ENCODE assay signal across 9 cellular contexts in the genomic region with DNA sequence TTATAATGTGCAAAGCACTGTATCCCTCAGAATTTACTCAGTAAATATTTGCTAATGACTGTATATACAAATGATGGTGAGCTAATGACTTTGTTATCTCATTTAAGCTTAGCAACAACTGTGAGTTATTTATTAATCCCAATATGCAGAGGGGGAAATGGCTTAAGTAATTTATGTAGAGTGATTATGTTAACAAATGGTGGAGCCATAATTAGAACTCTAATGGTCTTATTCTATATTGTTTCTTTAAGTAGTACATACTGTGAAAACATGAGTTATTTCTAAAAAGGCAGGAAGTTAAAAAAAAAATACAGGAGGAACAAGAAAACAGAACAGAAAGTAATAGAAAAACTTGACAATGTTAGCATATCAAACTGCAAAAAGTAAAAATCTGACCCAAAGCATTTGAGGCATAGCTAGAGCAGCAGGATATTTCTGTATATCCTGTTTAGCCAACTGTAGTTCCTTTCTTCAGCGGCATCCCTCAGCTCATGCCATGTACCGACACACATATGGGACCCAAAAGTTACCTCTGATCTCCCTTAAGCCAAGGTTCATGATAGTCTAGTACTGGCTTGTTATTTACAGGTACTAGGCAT.
DNase-seq lines count a peak whose midpoint lies in the region; ATAC-seq and TF ChIP-seq lines count a peak whose summit lies in the region.
"Had no signal": no experiment of that assay in that cellular context is flagged by ENCODE, and none has a peak within 500 bp of the region (broad histone marks: within the 10 kb centered on the region; RNA-seq: fewer than 3 reads in every experiment).

No MANE protein-coding gene starts in this region.

- H3K27ac ChIP-seq in 22Rv1 (0 out of 2 replicates have a peak overlapping the region, but pooled peaks have one; percentile 26), upper lobe of left lung (peak overlapping the region in 3 of 4 donors; percentile 44 to 69 (median 59)), breast epithelium (no peak overlapping the region)

- TF ChIP-seq CTCF in 22Rv1 (IDR thresholded peaks at IDR 0.05) = no peak
- no peak for TF ChIP-seq CTCF in upper lobe of left lung (IDR thresholded peaks at IDR 0.05)
- TF ChIP-seq CTCF in breast epithelium (IDR thresholded peaks at IDR 0.05) = no peak

- no peaks in the 10 kb centered on the region for H3K36me3 ChIP-seq in upper lobe of left lung
- no peaks in the 10 kb centered on the region for H3K36me3 ChIP-seq in breast epithelium

- H3K9me3 ChIP-seq in upper lobe of left lung (no peaks in the 10 kb centered on the region), breast epithelium (no peaks in the 10 kb centered on the region)

- H3K27me3 Mint-ChIP-seq in activated naive CD8-positive, alpha-beta T cell treated with anti-CD3 and anti-CD28 coated beads, Interleukin-2, amount 10 ng/mL, durations not matched to agents 7 days and 5 days = no peaks in the 10 kb centered on the region

- peak; percentile 70 for ATAC-seq in GM19025 (IDR thresholded peaks at IDR 0.05; ENCODE audit: low read depth, unreplicated experiment)
- peak; percentile 74 for ATAC-seq in HG03354 (IDR thresholded peaks at IDR 0.05; ENCODE audit: poor library complexity, severe bottlenecking, unreplicated experiment)
- ATAC-seq in activated naive CD8-positive, alpha-beta T cell treated with anti-CD3 and anti-CD28 coated beads, Interleukin-2, amount 10 ng/mL, durations not matched to agents 7 days and 5 days (ENCODE audit: low read depth) = peak; percentile 78
- ATAC-seq in upper lobe of left lung (ENCODE audit: low FRiP score in 2 of 2) = peak in 1 of 2 donors; percentile 46

- peak overlapping the region; percentile 50 for H3K27ac Mint-ChIP-seq in activated naive CD8-positive, alpha-beta T cell treated with anti-CD3 and anti-CD28 coated beads, Interleukin-2, amount 10 ng/mL, durations not matched to agents 7 days and 5 days

- peaks cover 21% of the 10 kb centered on the region for H3K4me1 Mint-ChIP-seq in activated naive CD8-positive, alpha-beta T cell treated with anti-CD3 and anti-CD28 coated beads, Interleukin-2, amount 10 ng/mL, durations not matched to agents 7 days and 5 days
- H3K4me1 Mint-ChIP-seq: neural crest cell had no signal

- TF ChIP-seq POLR2A in upper lobe of left lung (IDR thresholded peaks at IDR 0.05) (no peak), breast epithelium (IDR thresholded peaks at IDR 0.05) (no peak)

- no peak for DNase-seq in activated naive CD8-positive, alpha-beta T cell treated with anti-CD3 and anti-CD28 coated beads, Interleukin-2, amount 10 ng/mL, durations not matched to agents 7 days and 5 days
- DNase-seq in upper lobe of left lung (no peak), breast epithelium (ENCODE audit: low spot score in 2 of 2) (no peak), COLO668 (lab: John Stamatoyannopoulos, UW; ENCODE audit: unreplicated experiment) (no peak)
- DNase-seq in activated CD4-positive, alpha-beta T cell treated with anti-CD3 and anti-CD28 coated beads for 1 hour = no peak

- peaks cover 9 to 22% (median 17%) of the 10 kb centered on the region in 4 donors for H3K4me1 ChIP-seq in upper lobe of left lung
- H3K4me1 ChIP-seq in breast epithelium = no peaks in the 10 kb centered on the region

- peak overlapping the region; percentile 71 for H3K4me3 Mint-ChIP-seq in activated naive CD8-positive, alpha-beta T cell treated with anti-CD3 and anti-CD28 coated beads, Interleukin-2, amount 10 ng/mL, durations not matched to agents 7 days and 5 days
- H3K4me3 Mint-ChIP-seq: neural crest cell had no signal

- H3K27me3 ChIP-seq in upper lobe of left lung (no peaks in the 10 kb centered on the region), breast epithelium (no peaks in the 10 kb centered on the region)

- H3K4me3 ChIP-seq in upper lobe of left lung (no peak overlapping the region), breast epithelium (no peak overlapping the region)

- no peaks in the 10 kb centered on the region for H3K9me3 Mint-ChIP-seq in activated naive CD8-positive, alpha-beta T cell treated with anti-CD3 and anti-CD28 coated beads, Interleukin-2, amount 10 ng/mL, durations not matched to agents 7 days and 5 days
- H3K9me3 Mint-ChIP-seq: neural crest cell had no signal

- H3K36me3 Mint-ChIP-seq in activated naive CD8-positive, alpha-beta T cell treated with anti-CD3 and anti-CD28 coated beads, Interleukin-2, amount 10 ng/mL, durations not matched to agents 7 days and 5 days = peaks cover 12% of the 10 kb centered on the region

- 26 to 32% methylated on average over 2 of the region's 2 CpGs for WGBS in upper lobe of left lung, 2 donors

- TF ChIP-seq EP300 in upper lobe of left lung (IDR thresholded peaks at IDR 0.05) = no peak

- POLR2A ChIA-PET in activated naive CD8-positive, alpha-beta T cell treated with anti-CD3 and anti-CD28 coated beads, Interleukin-2, amount 10 ng/mL, durations not matched to agents 7 days and 5 days (lab: Charles Lee) = interaction anchor here (1.0 kb wide), 1 partner anchor 105 kb away, joined by 3 read pairs; no protein-coding TSS in a partner anchor

- intact Hi-C loops in breast epithelium (cut with DNase I; ENCODE audit: low total_unique reads) = no loop called here

Comparison
In these comparisons a context has a peak if more than half of its experiments do, and no peak if none do; other contexts are left out.
1. H3K27ac ChIP-seq: peak in 22Rv1 (single experiment) and upper lobe of left lung (3 of 4); none in breast epithelium (0 of 2).